Comparison of ENCODE assay signal across 8 cellular contexts in genomic region chr7:14374336-14374735, GRCh38.
"Had no signal": no experiment of that assay in that cellular context is flagged by ENCODE, and none has a peak within 500 bp of the region (broad histone marks: within the 10 kb centered on the region; RNA-seq: fewer than 3 reads in every experiment).

No MANE protein-coding gene starts in this region.

- H2AFZ ChIP-seq: GM23248 had no signal

- DNase-seq: GM23248, GOT3, H7, H9, HCEC 1CT, HFFc6 had no signal

- H3K4me3 Mint-ChIP-seq: H9, HFFc6 had no signal

- H3K9me3 Mint-ChIP-seq: HFFc6 had no signal

- H3K36me3 ChIP-seq: HAP-1 had no signal

- H3K4me1 ChIP-seq: HAP-1 had no signal

- H3K4me3 ChIP-seq: GM23248, HAP-1 had no signal

- ATAC-seq: HCT116 had no signal

- H3K27ac Mint-ChIP-seq: HFFc6 had no signal

- H3K9ac ChIP-seq: GM23248 had no signal

- H3K27ac ChIP-seq: GM23248 had no signal
